2 cellular contexts compared by ENCODE assay signal in the genomic region with DNA sequence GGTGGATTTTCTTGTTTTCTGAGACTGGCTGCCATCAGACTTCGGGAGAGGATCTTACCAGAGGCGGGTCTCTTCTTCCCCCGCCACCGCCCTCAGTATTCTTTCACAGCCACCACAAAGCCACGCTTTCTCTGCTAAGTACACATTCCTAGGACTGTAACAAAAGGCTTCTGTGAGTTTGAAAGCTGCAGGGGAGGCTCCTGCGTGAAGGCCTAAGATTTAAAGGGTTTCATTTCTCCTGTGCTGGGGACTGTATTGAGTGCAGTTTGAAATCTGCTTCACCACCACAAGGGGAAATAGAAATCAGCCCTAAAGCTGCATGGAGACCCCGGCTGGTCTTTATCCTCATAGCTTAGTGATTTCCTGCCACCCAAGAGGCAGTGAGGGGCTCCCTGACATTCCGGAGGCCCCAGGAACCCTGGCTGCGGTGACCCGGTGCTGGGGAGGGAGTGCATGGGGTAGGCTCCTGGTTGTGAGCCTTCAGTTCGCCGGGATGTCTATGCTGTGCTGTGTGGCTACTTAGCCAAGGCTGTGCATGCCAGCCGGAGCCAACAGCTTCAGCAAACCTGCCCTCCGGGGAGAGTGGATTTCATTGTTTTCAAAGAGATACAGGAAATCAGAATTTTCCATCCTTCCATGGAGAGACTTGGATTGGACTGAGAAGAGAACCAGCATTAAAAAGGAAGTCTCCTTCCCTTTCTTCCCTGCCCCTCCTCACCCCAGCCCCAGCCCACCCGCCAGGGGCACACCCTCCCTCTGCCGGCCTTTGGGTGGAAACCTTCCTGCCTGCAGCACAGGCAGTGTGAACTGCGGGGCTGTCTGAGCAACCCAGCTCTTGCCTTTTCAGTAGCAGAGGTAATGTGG.
TF ChIP-seq lines count a peak whose summit lies in the region.

No MANE protein-coding gene starts in this region.

TF ChIP-seq in GM12878, 131 proteins besides CTCF, POLR2A, EP300 and RAD21 (continued from another document and continues in another):
- TF ChIP-seq, protein P1, sequence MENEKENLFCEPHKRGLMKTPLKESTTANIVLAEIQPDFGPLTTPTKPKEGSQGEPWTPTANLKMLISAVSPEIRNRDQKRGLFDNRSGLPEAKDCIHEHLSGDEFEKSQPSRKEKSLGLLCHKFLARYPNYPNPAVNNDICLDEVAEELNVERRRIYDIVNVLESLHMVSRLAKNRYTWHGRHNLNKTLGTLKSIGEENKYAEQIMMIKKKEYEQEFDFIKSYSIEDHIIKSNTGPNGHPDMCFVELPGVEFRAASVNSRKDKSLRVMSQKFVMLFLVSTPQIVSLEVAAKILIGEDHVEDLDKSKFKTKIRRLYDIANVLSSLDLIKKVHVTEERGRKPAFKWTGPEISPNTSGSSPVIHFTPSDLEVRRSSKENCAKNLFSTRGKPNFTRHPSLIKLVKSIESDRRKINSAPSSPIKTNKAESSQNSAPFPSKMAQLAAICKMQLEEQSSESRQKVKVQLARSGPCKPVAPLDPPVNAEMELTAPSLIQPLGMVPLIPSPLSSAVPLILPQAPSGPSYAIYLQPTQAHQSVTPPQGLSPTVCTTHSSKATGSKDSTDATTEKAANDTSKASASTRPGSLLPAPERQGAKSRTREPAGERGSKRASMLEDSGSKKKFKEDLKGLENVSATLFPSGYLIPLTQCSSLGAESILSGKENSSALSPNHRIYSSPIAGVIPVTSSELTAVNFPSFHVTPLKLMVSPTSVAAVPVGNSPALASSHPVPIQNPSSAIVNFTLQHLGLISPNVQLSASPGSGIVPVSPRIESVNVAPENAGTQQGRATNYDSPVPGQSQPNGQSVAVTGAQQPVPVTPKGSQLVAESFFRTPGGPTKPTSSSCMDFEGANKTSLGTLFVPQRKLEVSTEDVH (IDR thresholded peaks at IDR 0.05; ENCODE audit: low read depth, partially characterized antibody) = no peak
- no peak for TF ChIP-seq HDAC2 (IDR thresholded peaks at IDR 0.05)
- TF ChIP-seq YBX1 (IDR thresholded peaks at IDR 0.05) = no peak
- TF ChIP-seq BMI1 (IDR thresholded peaks at IDR 0.05; ENCODE audit: borderline replicate concordance) = no peak
- no peak for TF ChIP-seq HDAC6 (IDR thresholded peaks at IDR 0.05; ENCODE audit: unreplicated experiment)
- no peak for TF ChIP-seq TARDBP (IDR thresholded peaks at IDR 0.05; ENCODE audit: borderline replicate concordance)
- TF ChIP-seq GABPA (IDR thresholded peaks at IDR 0.05; ENCODE audit: low read depth) = no peak
- TF ChIP-seq TAF1 (IDR thresholded peaks at IDR 0.05; ENCODE audit: borderline replicate concordance, low read depth, low read length) = peak; percentile 59; the same call in 1 of the 2 replicates
- no peak; the same call in 1 of the 2 replicates for TF ChIP-seq MEF2A (IDR thresholded peaks at IDR 0.05; ENCODE audit: insufficient read depth, low read depth, low read length)
- TF ChIP-seq, protein P2, sequence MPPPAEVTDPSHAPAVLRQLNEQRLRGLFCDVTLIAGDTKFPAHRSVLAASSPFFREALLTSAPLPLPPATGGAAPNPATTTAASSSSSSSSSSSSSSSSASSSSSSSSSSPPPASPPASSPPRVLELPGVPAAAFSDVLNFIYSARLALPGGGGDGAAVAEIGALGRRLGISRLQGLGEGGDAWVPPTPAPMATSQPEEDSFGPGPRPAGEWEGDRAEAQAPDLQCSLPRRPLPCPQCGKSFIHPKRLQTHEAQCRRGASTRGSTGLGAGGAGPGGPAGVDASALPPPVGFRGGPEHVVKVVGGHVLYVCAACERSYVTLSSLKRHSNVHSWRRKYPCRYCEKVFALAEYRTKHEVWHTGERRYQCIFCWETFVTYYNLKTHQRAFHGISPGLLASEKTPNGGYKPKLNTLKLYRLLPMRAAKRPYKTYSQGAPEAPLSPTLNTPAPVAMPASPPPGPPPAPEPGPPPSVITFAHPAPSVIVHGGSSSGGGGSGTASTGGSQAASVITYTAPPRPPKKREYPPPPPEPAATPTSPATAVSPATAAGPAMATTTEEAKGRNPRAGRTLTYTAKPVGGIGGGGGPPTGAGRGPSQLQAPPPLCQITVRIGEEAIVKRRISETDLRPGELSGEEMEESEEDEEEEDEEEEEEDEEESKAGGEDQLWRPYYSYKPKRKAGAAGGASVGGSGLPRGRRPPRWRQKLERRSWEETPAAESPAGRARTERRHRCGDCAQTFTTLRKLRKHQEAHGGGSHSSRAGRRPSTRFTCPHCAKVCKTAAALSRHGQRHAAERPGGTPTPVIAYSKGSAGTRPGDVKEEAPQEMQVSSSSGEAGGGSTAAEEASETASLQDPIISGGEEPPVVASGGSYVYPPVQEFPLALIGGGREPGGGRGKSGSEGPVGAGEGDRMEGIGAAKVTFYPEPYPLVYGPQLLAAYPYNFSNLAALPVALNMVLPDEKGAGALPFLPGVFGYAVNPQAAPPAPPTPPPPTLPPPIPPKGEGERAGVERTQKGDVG (CRISPR knock-in tag; IDR thresholded peaks at IDR 0.05) = no peak
- TF ChIP-seq NFIC (IDR thresholded peaks at IDR 0.05; ENCODE audit: low read depth, low read length) = peak; percentile 41; the same call in 1 of the 2 replicates
- TF ChIP-seq FOXM1 (IDR thresholded peaks at IDR 0.05; ENCODE audit: low read depth, low read length) = no peak
- TF ChIP-seq DPF2 (IDR thresholded peaks at IDR 0.05) = 0 out of 2 replicates have a peak, but pooled peaks have one; percentile 41
- TF ChIP-seq, protein P3, sequence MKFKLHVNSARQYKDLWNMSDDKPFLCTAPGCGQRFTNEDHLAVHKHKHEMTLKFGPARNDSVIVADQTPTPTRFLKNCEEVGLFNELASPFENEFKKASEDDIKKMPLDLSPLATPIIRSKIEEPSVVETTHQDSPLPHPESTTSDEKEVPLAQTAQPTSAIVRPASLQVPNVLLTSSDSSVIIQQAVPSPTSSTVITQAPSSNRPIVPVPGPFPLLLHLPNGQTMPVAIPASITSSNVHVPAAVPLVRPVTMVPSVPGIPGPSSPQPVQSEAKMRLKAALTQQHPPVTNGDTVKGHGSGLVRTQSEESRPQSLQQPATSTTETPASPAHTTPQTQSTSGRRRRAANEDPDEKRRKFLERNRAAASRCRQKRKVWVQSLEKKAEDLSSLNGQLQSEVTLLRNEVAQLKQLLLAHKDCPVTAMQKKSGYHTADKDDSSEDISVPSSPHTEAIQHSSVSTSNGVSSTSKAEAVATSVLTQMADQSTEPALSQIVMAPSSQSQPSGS (IDR thresholded peaks at IDR 0.05; ENCODE audit: low read length) = peak; percentile 31; the same call in 1 of the 2 replicates
- no peak for TF ChIP-seq WRNIP1 (IDR thresholded peaks at IDR 0.05; ENCODE audit: borderline replicate concordance, low read depth, low read length)
- TF ChIP-seq ZBED1 (IDR thresholded peaks at IDR 0.05; ENCODE audit: borderline replicate concordance) = 0 out of 2 replicates have a peak, but pooled peaks have one; percentile 33
- no peak for TF ChIP-seq MYB (IDR thresholded peaks at IDR 0.05; ENCODE audit: borderline replicate concordance, low read depth, low read length)
- peak; percentile 30; the same call in 1 of the 2 replicates for TF ChIP-seq SMC3 (IDR thresholded peaks at IDR 0.05; ENCODE audit: borderline replicate concordance, low read length)

TF ChIP-seq in HepG2, 621 proteins besides CTCF, POLR2A, EP300 and RAD21 (continued from another document):
- TF ChIP-seq, protein P4, sequence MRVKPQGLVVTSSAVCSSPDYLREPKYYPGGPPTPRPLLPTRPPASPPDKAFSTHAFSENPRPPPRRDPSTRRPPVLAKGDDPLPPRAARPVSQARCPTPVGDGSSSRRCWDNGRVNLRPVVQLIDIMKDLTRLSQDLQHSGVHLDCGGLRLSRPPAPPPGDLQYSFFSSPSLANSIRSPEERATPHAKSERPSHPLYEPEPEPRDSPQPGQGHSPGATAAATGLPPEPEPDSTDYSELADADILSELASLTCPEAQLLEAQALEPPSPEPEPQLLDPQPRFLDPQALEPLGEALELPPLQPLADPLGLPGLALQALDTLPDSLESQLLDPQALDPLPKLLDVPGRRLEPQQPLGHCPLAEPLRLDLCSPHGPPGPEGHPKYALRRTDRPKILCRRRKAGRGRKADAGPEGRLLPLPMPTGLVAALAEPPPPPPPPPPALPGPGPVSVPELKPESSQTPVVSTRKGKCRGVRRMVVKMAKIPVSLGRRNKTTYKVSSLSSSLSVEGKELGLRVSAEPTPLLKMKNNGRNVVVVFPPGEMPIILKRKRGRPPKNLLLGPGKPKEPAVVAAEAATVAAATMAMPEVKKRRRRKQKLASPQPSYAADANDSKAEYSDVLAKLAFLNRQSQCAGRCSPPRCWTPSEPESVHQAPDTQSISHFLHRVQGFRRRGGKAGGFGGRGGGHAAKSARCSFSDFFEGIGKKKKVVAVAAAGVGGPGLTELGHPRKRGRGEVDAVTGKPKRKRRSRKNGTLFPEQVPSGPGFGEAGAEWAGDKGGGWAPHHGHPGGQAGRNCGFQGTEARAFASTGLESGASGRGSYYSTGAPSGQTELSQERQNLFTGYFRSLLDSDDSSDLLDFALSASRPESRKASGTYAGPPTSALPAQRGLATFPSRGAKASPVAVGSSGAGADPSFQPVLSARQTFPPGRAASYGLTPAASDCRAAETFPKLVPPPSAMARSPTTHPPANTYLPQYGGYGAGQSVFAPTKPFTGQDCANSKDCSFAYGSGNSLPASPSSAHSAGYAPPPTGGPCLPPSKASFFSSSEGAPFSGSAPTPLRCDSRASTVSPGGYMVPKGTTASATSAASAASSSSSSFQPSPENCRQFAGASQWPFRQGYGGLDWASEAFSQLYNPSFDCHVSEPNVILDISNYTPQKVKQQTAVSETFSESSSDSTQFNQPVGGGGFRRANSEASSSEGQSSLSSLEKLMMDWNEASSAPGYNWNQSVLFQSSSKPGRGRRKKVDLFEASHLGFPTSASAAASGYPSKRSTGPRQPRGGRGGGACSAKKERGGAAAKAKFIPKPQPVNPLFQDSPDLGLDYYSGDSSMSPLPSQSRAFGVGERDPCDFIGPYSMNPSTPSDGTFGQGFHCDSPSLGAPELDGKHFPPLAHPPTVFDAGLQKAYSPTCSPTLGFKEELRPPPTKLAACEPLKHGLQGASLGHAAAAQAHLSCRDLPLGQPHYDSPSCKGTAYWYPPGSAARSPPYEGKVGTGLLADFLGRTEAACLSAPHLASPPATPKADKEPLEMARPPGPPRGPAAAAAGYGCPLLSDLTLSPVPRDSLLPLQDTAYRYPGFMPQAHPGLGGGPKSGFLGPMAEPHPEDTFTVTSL (CRISPR knock-in tag; IDR thresholded peaks at IDR 0.05; ENCODE audit: borderline replicate concordance) = no peak
- TF ChIP-seq RXRA (CRISPR knock-in tag; IDR thresholded peaks at IDR 0.05) (no peak), ZNF569 (CRISPR knock-in tag; IDR thresholded peaks at IDR 0.05; ENCODE audit: borderline replicate concordance) (no peak), ZNF615 (CRISPR knock-in tag; IDR thresholded peaks at IDR 0.05; ENCODE audit: borderline replicate concordance) (no peak), ZNF619 (CRISPR knock-in tag; IDR thresholded peaks at IDR 0.05) (no peak), SRSF9 (IDR thresholded peaks at IDR 0.05; ENCODE audit: borderline replicate concordance, insufficient read depth, low read depth, low read length, poor library complexity, severe bottlenecking) (no peak), PHF8 (CRISPR knock-in tag; IDR thresholded peaks at IDR 0.05) (peak; percentile 28; the same call in 1 of the 2 replicates), NFE2L2 (IDR thresholded peaks at IDR 0.05; ENCODE audit: low read length) (no peak), ZMYM3 (CRISPR knock-in tag; IDR thresholded peaks at IDR 0.05) (0 out of 2 replicates have a peak, but pooled peaks have one; percentile 10), SOX13 (IDR thresholded peaks at IDR 0.05) (no peak), SOX13 (CRISPR knock-in tag; conservative IDR thresholded peaks at IDR 0.05 in 1 of 2, IDR thresholded peaks at IDR 0.05 in 1 of 2) (peak in 1 of 2 experiments; percentile 78; a peak in 2 of 4 replicates), ZNF138 (CRISPR knock-in tag; IDR thresholded peaks at IDR 0.05; ENCODE audit: low read depth) (no peak), EEA1 (CRISPR knock-in tag; IDR thresholded peaks at IDR 0.05; ENCODE audit: borderline replicate concordance) (no peak), ZNF567 (CRISPR knock-in tag; IDR thresholded peaks at IDR 0.05; ENCODE audit: borderline replicate concordance) (no peak), ZBTB42 (CRISPR knock-in tag; IDR thresholded peaks at IDR 0.05) (no peak), SOX5 (CRISPR knock-in tag; IDR thresholded peaks at IDR 0.05; ENCODE audit: borderline replicate concordance) (peak; percentile 27; the same call in 1 of the 2 replicates)
- TF ChIP-seq, protein P5, sequence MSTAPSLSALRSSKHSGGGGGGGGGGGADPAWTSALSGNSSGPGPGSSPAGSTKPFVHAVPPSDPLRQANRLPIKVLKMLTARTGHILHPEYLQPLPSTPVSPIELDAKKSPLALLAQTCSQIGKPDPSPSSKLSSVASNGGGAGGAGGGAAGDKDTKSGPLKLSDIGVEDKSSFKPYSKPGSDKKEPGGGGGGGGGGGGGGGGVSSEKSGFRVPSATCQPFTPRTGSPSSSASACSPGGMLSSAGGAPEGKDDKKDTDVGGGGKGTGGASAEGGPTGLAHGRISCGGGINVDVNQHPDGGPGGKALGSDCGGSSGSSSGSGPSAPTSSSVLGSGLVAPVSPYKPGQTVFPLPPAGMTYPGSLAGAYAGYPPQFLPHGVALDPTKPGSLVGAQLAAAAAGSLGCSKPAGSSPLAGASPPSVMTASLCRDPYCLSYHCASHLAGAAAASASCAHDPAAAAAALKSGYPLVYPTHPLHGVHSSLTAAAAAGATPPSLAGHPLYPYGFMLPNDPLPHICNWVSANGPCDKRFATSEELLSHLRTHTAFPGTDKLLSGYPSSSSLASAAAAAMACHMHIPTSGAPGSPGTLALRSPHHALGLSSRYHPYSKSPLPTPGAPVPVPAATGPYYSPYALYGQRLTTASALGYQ (CRISPR knock-in tag; IDR thresholded peaks at IDR 0.05) = no peak
- TF ChIP-seq, protein P6, sequence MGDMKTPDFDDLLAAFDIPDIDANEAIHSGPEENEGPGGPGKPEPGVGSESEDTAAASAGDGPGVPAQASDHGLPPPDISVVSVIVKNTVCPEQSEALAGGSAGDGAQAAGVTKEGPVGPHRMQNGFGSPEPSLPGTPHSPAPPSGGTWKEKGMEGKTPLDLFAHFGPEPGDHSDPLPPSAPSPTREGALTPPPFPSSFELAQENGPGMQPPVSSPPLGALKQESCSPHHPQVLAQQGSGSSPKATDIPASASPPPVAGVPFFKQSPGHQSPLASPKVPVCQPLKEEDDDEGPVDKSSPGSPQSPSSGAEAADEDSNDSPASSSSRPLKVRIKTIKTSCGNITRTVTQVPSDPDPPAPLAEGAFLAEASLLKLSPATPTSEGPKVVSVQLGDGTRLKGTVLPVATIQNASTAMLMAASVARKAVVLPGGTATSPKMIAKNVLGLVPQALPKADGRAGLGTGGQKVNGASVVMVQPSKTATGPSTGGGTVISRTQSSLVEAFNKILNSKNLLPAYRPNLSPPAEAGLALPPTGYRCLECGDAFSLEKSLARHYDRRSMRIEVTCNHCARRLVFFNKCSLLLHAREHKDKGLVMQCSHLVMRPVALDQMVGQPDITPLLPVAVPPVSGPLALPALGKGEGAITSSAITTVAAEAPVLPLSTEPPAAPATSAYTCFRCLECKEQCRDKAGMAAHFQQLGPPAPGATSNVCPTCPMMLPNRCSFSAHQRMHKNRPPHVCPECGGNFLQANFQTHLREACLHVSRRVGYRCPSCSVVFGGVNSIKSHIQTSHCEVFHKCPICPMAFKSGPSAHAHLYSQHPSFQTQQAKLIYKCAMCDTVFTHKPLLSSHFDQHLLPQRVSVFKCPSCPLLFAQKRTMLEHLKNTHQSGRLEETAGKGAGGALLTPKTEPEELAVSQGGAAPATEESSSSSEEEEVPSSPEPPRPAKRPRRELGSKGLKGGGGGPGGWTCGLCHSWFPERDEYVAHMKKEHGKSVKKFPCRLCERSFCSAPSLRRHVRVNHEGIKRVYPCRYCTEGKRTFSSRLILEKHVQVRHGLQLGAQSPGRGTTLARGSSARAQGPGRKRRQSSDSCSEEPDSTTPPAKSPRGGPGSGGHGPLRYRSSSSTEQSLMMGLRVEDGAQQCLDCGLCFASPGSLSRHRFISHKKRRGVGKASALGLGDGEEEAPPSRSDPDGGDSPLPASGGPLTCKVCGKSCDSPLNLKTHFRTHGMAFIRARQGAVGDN (CRISPR knock-in tag; IDR thresholded peaks at IDR 0.05) = peak; percentile 41; the same call in 1 of the 2 replicates
